Comparison of ENCODE assay signal across 20 cellular contexts in genomic region chr20:24657878-24658620, GRCh38.
"Had no signal": no experiment of that assay in that cellular context is flagged by ENCODE, and none has a peak within 500 bp of the region (broad histone marks: within the 10 kb centered on the region; RNA-seq: fewer than 3 reads in every experiment).

No MANE protein-coding gene starts in this region.

- H3K27ac Mint-ChIP-seq: activated T-helper 1 cell treated with anti-CD3 and anti-CD28 coated beads, Interleukin-12 subunit alpha, Interleukin-12 subunit beta, Interleukin-2, Interleukin-4 antibody, amounts not matched to agents 30 ng/mL and 10 ng/mL and 1 ng/mL, durations not matched to agents 14 hours and 24 hours and 36 hours; natural killer cell treated with Interleukin-12 subunit alpha and Interleukin-12 subunit beta and Interleukin-15 and Interleukin-18, amount 100 ng/mL, for 72 hours; stimulated activated naive CD8-positive, alpha-beta T cell treated with anti-CD3 and anti-CD28 coated beads, Interleukin-15, Interleukin-2, amounts not matched to agents 100 ng/mL and 50 ng/mL, for 24 hours; T-helper 17 cell had no signal

- H3K36me3 Mint-ChIP-seq: activated naive CD4-positive, alpha-beta T cell treated with anti-CD3 and anti-CD28 coated beads, Interleukin-2, amount 50 U/mL, for 72 hours; natural killer cell treated with Interleukin-12 subunit alpha and Interleukin-12 subunit beta and Interleukin-15 and Interleukin-18, amount 100 ng/mL, for 72 hours had no signal

- H3K27ac ChIP-seq: adrenal gland, body of pancreas, colonic mucosa, suprapubic skin, WERI-Rb-1 had no signal

- H3K27me3 ChIP-seq: adrenal gland, body of pancreas, colonic mucosa, suprapubic skin had no signal

- ATAC-seq: activated naive CD4-positive, alpha-beta T cell treated with anti-CD3 and anti-CD28 coated beads, Interleukin-2, amount 50 U/mL, for 72 hours; body of pancreas; left colon; natural killer cell treated with Interleukin-12 subunit alpha and Interleukin-12 subunit beta and Interleukin-15 and Interleukin-18, amount 100 ng/mL, for 72 hours; T-helper 17 cell had no signal

- H3K9me3 ChIP-seq: adrenal gland, body of pancreas, colonic mucosa, suprapubic skin had no signal

- DNase-seq: activated CD4-positive, alpha-beta T cell treated with anti-CD3 and anti-CD28 coated beads for 1 hour; activated CD4-positive, alpha-beta T cell treated with anti-CD3 and anti-CD28 coated beads, Interleukin-2, amount 50 U/mL, for 4 hours; activated gamma-delta T cell treated with Interleukin-2 at 50 U/mL for 16 hours; colonic mucosa; foreskin melanocyte; glutamatergic neuron; islet precursor cell; left colon; retina; T-helper 17 cell; trophoblast cell; WERI-Rb-1 had no signal

- H3K36me3 ChIP-seq: adrenal gland, colonic mucosa, suprapubic skin, WERI-Rb-1 had no signal

- H3K27me3 Mint-ChIP-seq: stimulated activated naive CD8-positive, alpha-beta T cell treated with anti-CD3 and anti-CD28 coated beads, Interleukin-15, Interleukin-2, amounts not matched to agents 100 ng/mL and 50 ng/mL, for 24 hours had no signal

- H3K9me3 Mint-ChIP-seq: activated naive CD4-positive, alpha-beta T cell treated with anti-CD3 and anti-CD28 coated beads, Interleukin-2, amount 50 U/mL, for 72 hours; activated T-helper 1 cell treated with anti-CD3 and anti-CD28 coated beads, Interleukin-12 subunit alpha, Interleukin-12 subunit beta, Interleukin-2, Interleukin-4 antibody, amounts not matched to agents 30 ng/mL and 10 ng/mL and 1 ng/mL, durations not matched to agents 14 hours and 24 hours and 36 hours; natural killer cell treated with Interleukin-12 subunit alpha and Interleukin-12 subunit beta and Interleukin-15 and Interleukin-18, amount 100 ng/mL, for 72 hours; stimulated activated naive CD8-positive, alpha-beta T cell treated with anti-CD3 and anti-CD28 coated beads, Interleukin-15, Interleukin-2, amounts not matched to agents 100 ng/mL and 50 ng/mL, for 24 hours had no signal

- H3K4me1 ChIP-seq: adrenal gland, body of pancreas, colonic mucosa, suprapubic skin had no signal

- H3K4me3 ChIP-seq: adrenal gland, body of pancreas, colonic mucosa, lung, suprapubic skin had no signal

- H3K4me3 Mint-ChIP-seq: activated T-helper 1 cell treated with anti-CD3 and anti-CD28 coated beads, Interleukin-12 subunit alpha, Interleukin-12 subunit beta, Interleukin-2, Interleukin-4 antibody, amounts not matched to agents 30 ng/mL and 10 ng/mL and 1 ng/mL, durations not matched to agents 14 hours and 24 hours and 36 hours; natural killer cell treated with Interleukin-12 subunit alpha and Interleukin-12 subunit beta and Interleukin-15 and Interleukin-18, amount 100 ng/mL, for 72 hours; stimulated activated naive CD8-positive, alpha-beta T cell treated with anti-CD3 and anti-CD28 coated beads, Interleukin-15, Interleukin-2, amounts not matched to agents 100 ng/mL and 50 ng/mL, for 24 hours; T-helper 17 cell had no signal
